ENCODE assay signal across 10 cellular contexts in genomic region chr20:33005132-33005566, GRCh38. TPM values are rescaled to one million over a fixed set of nuclear protein-coding genes. Genes with fewer than 3 reads are reported as not detected.
DNase-seq lines count a peak whose midpoint lies in the region; TF ChIP-seq lines count a peak whose summit lies in the region.
"Had no signal": no experiment of that assay in that cellular context is flagged by ENCODE, and none has a peak within 500 bp of the region (broad histone marks: within the 10 kb centered on the region; RNA-seq: fewer than 3 reads in every experiment).

No MANE protein-coding gene starts in this region.

- intact Hi-C loops in cardiac septum (cut with DNase I): loop anchor here (10.0 kb wide), 1 partner anchor 100 kb away; no protein-coding TSS in a partner anchor

- H3K36me3 Mint-ChIP-seq in neural crest cell (ENCODE audit: low read depth): no peaks in the 10 kb centered on the region

- peaks cover 3% of the 10 kb centered on the region for H3K9me3 Mint-ChIP-seq in neural crest cell

- peaks cover 16% of the 10 kb centered on the region for H3K4me1 Mint-ChIP-seq in neural crest cell

- H3K27ac Mint-ChIP-seq in neural crest cell (ENCODE audit: unreplicated experiment): no peak overlapping the region

- H3K27me3 Mint-ChIP-seq in neural crest cell (ENCODE audit: low read depth): no peaks in the 10 kb centered on the region

- peak; percentile 74 for TF ChIP-seq CTCF in LNCAP (IDR thresholded peaks at IDR 0.05)
- peak; percentile 75 for TF ChIP-seq CTCF in neural crest cell (conservative IDR thresholded peaks at IDR 0.05)

- no peak overlapping the region for H3K4me3 Mint-ChIP-seq in neural crest cell

- DNase-seq in NCI-H146 (lab: John Stamatoyannopoulos, UW) (peak; percentile 17), NCI-H146 treated with DMSO at 0.1 percent for 48 hours (lab: John Stamatoyannopoulos, UW; ENCODE audit: unreplicated experiment) (no peak), astrocyte of the hippocampus (ENCODE audit: low read depth, low spot score) (peak; percentile 10), neural crest cell (ENCODE audit: low read depth, low spot score) (peak; percentile 40), NCI-H2107 (lab: John Stamatoyannopoulos, UW) (no peak), AG20443 (ENCODE audit: low spot score) (no peak), cardiac septum (ENCODE audit: low spot score) (no peak)

RNA-seq across cellular contexts. Expression of gene SUN5, which starts 0.9 kb away (rescaled TPM):
- total RNA-seq in neural crest cell (not detected in 2 replicates), cardiac septum (not detected)
- total RNA-seq: myocyte, urinary bladder had no signal

RNA-seq across cellular contexts. Expression of gene BPIFB2, which starts 2.4 kb away (rescaled TPM):
- not detected in 2 replicates for total RNA-seq in neural crest cell
- total RNA-seq in cardiac septum: not detected
- total RNA-seq: myocyte, urinary bladder had no signal

RNA-seq across cellular contexts. Expression of gene BPIFB6, which starts 26.3 kb away (rescaled TPM):
- total RNA-seq in neural crest cell (not detected in 2 replicates), cardiac septum (not detected)
- total RNA-seq: myocyte, urinary bladder had no signal

RNA-seq across cellular contexts. Expression of gene BPIFB3, which starts 48.6 kb away (rescaled TPM):
- total RNA-seq in neural crest cell: not detected in 2 replicates
- total RNA-seq in cardiac septum: not detected
- total RNA-seq: myocyte, urinary bladder had no signal

Comparison
In these comparisons a context has a peak if more than half of its experiments do, and no peak if none do; other contexts are left out.
1. DNase-seq: peak in NCI-H146 (single experiment), astrocyte of the hippocampus (single experiment) and neural crest cell (single experiment); none in NCI-H146 treated with DMSO at 0.1 percent for 48 hours (single experiment), NCI-H2107 (single experiment), AG20443 (single experiment) and cardiac septum (single experiment).